Comparison of ENCODE assay signal across 1 cellular context in the genomic region with DNA sequence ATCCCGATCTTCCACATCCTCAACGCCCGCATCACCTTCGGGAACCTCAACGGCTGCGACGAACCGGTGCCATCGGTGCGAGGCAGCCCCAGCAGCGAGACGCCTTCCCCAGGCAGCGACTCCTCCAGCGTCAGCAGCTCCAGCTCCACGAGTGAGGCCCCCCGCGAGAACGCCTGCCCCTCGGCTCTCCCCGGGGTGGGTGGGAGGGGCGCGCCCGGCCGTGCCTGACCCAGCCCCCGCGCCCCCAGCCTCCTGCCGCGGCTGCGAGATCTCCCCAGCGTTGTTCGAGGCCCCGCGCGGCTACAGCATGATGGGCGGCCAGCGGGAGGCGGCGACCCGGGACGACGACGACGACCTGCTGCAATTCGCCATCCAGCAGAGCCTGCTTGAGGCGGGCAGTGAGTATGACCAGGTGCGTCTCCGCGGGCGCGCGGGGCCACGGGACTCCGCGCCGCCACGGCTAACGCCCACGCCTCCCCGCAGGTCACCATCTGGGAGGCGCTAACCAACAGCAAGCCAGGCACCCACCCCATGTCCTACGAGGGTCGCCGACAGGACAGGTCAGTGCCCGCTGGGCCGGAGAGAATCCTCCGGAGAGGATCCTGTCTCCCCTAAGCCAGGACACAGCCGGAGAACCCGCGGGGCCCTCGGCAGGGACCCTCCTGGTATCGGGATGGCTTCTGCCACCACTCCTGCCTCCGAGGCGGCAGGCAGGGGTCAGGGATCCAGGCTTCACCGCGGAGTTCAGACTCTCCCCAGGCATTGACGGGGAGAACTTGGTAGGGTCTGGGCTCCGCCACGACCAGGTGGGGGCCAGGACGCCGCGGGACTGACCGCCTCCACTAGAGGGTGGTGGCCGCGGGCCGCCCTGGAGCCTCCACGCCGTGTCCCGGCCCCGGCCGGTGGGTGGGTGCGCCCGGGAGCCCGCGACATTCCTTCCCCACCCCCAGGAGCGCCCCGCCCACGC.
TF ChIP-seq lines count a peak whose summit lies in the region.

No MANE protein-coding gene starts in this region.

TF ChIP-seq in A549, 52 proteins besides CTCF, POLR2A, EP300 and RAD21:
- TF ChIP-seq RNF2 (IDR thresholded peaks at IDR 0.05; ENCODE audit: borderline replicate concordance, low read depth): no peak
- 0 out of 5 replicates have a peak, but pooled peaks of 1 of the 2 experiments have one; percentile 21 for TF ChIP-seq JUN (IDR thresholded peaks at IDR 0.05)
